8 cellular contexts compared by ENCODE assay signal in genomic region chr10:62050941-62051433, GRCh38.
DNase-seq lines count a peak whose midpoint lies in the region; ATAC-seq and TF ChIP-seq lines count a peak whose summit lies in the region.

No MANE protein-coding gene starts in this region.

- H3K27me3 Mint-ChIP-seq in activated CD4-positive, alpha-beta memory T cell treated with anti-CD3 and anti-CD28 coated beads, Interleukin-2, amount 10 ng/mL, durations not matched to agents 7 days and 5 days, result no peaks in the 10 kb centered on the region
- no peaks in the 10 kb centered on the region for H3K27me3 Mint-ChIP-seq in natural killer cell treated with Interleukin-12 subunit alpha and Interleukin-12 subunit beta and Interleukin-15 and Interleukin-18, amount 100 ng/mL, for 72 hours

- no peaks in the 10 kb centered on the region for H3K9me3 ChIP-seq in endocrine pancreas (ENCODE audit: control insufficient read depth, low read length)
- H3K9me3 ChIP-seq in stomach, result no peaks in the 10 kb centered on the region

- WGBS in stomach, 5 donors, result 37 to 59% (median 49%) methylated on average over 8 of the region's 8 CpGs

- peak overlapping the region; percentile 99 for H3K27ac Mint-ChIP-seq in activated CD4-positive, alpha-beta memory T cell treated with anti-CD3 and anti-CD28 coated beads, Interleukin-2, amount 10 ng/mL, durations not matched to agents 7 days and 5 days
- peak overlapping the region; percentile 90 to 92 for H3K27ac Mint-ChIP-seq in natural killer cell treated with Interleukin-12 subunit alpha and Interleukin-12 subunit beta and Interleukin-15 and Interleukin-18, amount 100 ng/mL, for 72 hours

- POLR2A ChIA-PET in activated CD4-positive, alpha-beta memory T cell treated with anti-CD3 and anti-CD28 coated beads, Interleukin-2, amount 10 ng/mL, durations not matched to agents 7 days and 5 days (lab: Charles Lee), result interaction anchor here (0.7 to 21.1 kb wide), 28 partner anchors 10 to 1216 kb away, joined by 3 to 785 read pairs (median 16); partner anchors contain the start of genes ADO and ARID5B

- H3K4me3 ChIP-seq in endocrine pancreas (ENCODE audit: control insufficient read depth, insufficient read depth, low read length), result peak overlapping the region; percentile 100
- H3K4me3 ChIP-seq in stomach, result peak overlapping the region; percentile 39 to 50 (median 44)

- ATAC-seq in GM19455 (IDR thresholded peaks at IDR 0.05; ENCODE audit: unreplicated experiment), result peak; percentile 51
- ATAC-seq in natural killer cell treated with Interleukin-12 subunit alpha and Interleukin-12 subunit beta and Interleukin-15 and Interleukin-18, amount 100 ng/mL, for 72 hours, result peak; percentile 80 to 88

- no peaks in the 10 kb centered on the region for H3K27me3 ChIP-seq in endocrine pancreas (ENCODE audit: control insufficient read depth, insufficient read depth, low read length)
- H3K27me3 ChIP-seq in stomach, result no peaks in the 10 kb centered on the region

- peak overlapping the region; percentile 98 for H3K4me3 Mint-ChIP-seq in activated CD4-positive, alpha-beta memory T cell treated with anti-CD3 and anti-CD28 coated beads, Interleukin-2, amount 10 ng/mL, durations not matched to agents 7 days and 5 days
- H3K4me3 Mint-ChIP-seq in natural killer cell treated with Interleukin-12 subunit alpha and Interleukin-12 subunit beta and Interleukin-15 and Interleukin-18, amount 100 ng/mL, for 72 hours, result peak overlapping the region; percentile 81

- H3K4me1 ChIP-seq in endocrine pancreas (ENCODE audit: control insufficient read depth, insufficient read depth, low read length) (peaks cover 32% of the 10 kb centered on the region), stomach (peaks cover 41 to 91% (median 68%) of the 10 kb centered on the region in 4 donors)

- peak overlapping the region; percentile 14 to 92 (median 89) for H3K27ac ChIP-seq in stomach

- peak overlapping the region; percentile 30 for H3K9ac ChIP-seq in endocrine pancreas (ENCODE audit: control insufficient read depth, insufficient read depth, low read length)

- peaks cover 75% of the 10 kb centered on the region for H3K4me1 Mint-ChIP-seq in activated CD4-positive, alpha-beta memory T cell treated with anti-CD3 and anti-CD28 coated beads, Interleukin-2, amount 10 ng/mL, durations not matched to agents 7 days and 5 days
- peaks cover 88 to 89% of the 10 kb centered on the region in 2 donors for H3K4me1 Mint-ChIP-seq in natural killer cell treated with Interleukin-12 subunit alpha and Interleukin-12 subunit beta and Interleukin-15 and Interleukin-18, amount 100 ng/mL, for 72 hours (ENCODE audit: low read depth in 2 of 2)

- peak in 1 of 4 donors; percentile 42 for TF ChIP-seq POLR2A in stomach (IDR thresholded peaks at IDR 0.05)

- peaks cover 74% of the 10 kb centered on the region for H3K36me3 Mint-ChIP-seq in activated CD4-positive, alpha-beta memory T cell treated with anti-CD3 and anti-CD28 coated beads, Interleukin-2, amount 10 ng/mL, durations not matched to agents 7 days and 5 days (ENCODE audit: low read depth)
- peaks cover 21% of the 10 kb centered on the region for H3K36me3 Mint-ChIP-seq in natural killer cell treated with Interleukin-12 subunit alpha and Interleukin-12 subunit beta and Interleukin-15 and Interleukin-18, amount 100 ng/mL, for 72 hours

- H3K36me3 ChIP-seq in endocrine pancreas (ENCODE audit: control insufficient read depth, insufficient read depth, low read length) (peaks cover 9% of the 10 kb centered on the region), stomach (peaks cover 9 to 28% (median 27%) of the 10 kb centered on the region in 4 donors)

- intact Hi-C loops in stomach (cut with DNase I; ENCODE audit: low total_unique reads), result no loop called here

- no peaks in the 10 kb centered on the region for H3K9me3 Mint-ChIP-seq in activated CD4-positive, alpha-beta memory T cell treated with anti-CD3 and anti-CD28 coated beads, Interleukin-2, amount 10 ng/mL, durations not matched to agents 7 days and 5 days
- no peaks in the 10 kb centered on the region for H3K9me3 Mint-ChIP-seq in natural killer cell treated with Interleukin-12 subunit alpha and Interleukin-12 subunit beta and Interleukin-15 and Interleukin-18, amount 100 ng/mL, for 72 hours

- no peak for TF ChIP-seq EP300 in stomach (IDR thresholded peaks at IDR 0.05)

- CTCF ChIA-PET in activated CD4-positive, alpha-beta memory T cell treated with anti-CD3 and anti-CD28 coated beads, Interleukin-2, amount 10 ng/mL, durations not matched to agents 7 days and 5 days (lab: Charles Lee), result interaction anchor here (1.2 to 9.9 kb wide), 9 partner anchors 11 to 193 kb away, joined by 3 to 112 read pairs (median 10); partner anchors contain the start of gene ARID5B

- peak; percentile 79 for DNase-seq in Ammon's horn (ENCODE audit: low spot score)
- peak; percentile 73 for DNase-seq in HPDE6-E6E7 (ENCODE audit: extremely low spot score)
- DNase-seq in activated CD4-positive, alpha-beta memory T cell treated with anti-CD3 and anti-CD28 coated beads, Interleukin-2, amount 10 ng/mL, durations not matched to agents 7 days and 5 days, result peak; percentile 86
- peak; percentile 85 for DNase-seq in natural killer cell treated with Interleukin-12 subunit alpha and Interleukin-12 subunit beta and Interleukin-15 and Interleukin-18, amount 100 ng/mL, for 72 hours (ENCODE audit: low spot score)
- DNase-seq in stomach, result peak; percentile 49
- no peak for DNase-seq in SW480 (ENCODE audit: low spot score)

- no peak for TF ChIP-seq CTCF in stomach (IDR thresholded peaks at IDR 0.05)
